15 cellular contexts compared by ENCODE assay signal in genomic region chr2:124894199-124894598, GRCh38.
A peak's percentile ranks its signal among the peaks of the same experiment; 100 is the strongest.
DNase-seq lines count a peak whose midpoint lies in the region; ATAC-seq and TF ChIP-seq lines count a peak whose summit lies in the region.
"Had no signal": no experiment of that assay in that cellular context is flagged by ENCODE, and none has a peak within 500 bp of the region (broad histone marks: within the 10 kb centered on the region; RNA-seq: fewer than 3 reads in every experiment).

No MANE protein-coding gene starts in this region.

- H3K9me3 ChIP-seq in RWPE2 (ENCODE audit: severe bottlenecking) = no peaks in the 10 kb centered on the region
- H3K9me3 ChIP-seq: BLaER1 treated with 17β-estradiol and CSF1 and Interleukin-3, amounts not matched to agents 10 nM and 100 nM had no signal

- no peaks in the 10 kb centered on the region for H3K27me3 ChIP-seq in RWPE2 (ENCODE audit: insufficient read depth, poor library complexity, severe bottlenecking)
- H3K27me3 ChIP-seq: BLaER1 treated with 17β-estradiol and CSF1 and Interleukin-3, amounts not matched to agents 10 nM and 100 nM had no signal

- no peak overlapping the region for H3K27ac ChIP-seq in RWPE2 (ENCODE audit: poor library complexity, severe bottlenecking)
- H3K27ac ChIP-seq: BLaER1 treated with 17β-estradiol and CSF1 and Interleukin-3, amounts not matched to agents 10 nM and 100 nM had no signal

- TF ChIP-seq CTCF in RWPE2 (IDR thresholded peaks at IDR 0.05; ENCODE audit: poor library complexity, severe bottlenecking) = no peak
- TF ChIP-seq CTCF in fibroblast of villous mesenchyme (IDR thresholded peaks at IDR 0.05; ENCODE audit: insufficient read depth, low read depth, low read length) = no peak

- H3K36me3 ChIP-seq in RWPE2 (ENCODE audit: low read depth) = no peaks in the 10 kb centered on the region
- H3K36me3 ChIP-seq: BLaER1 treated with 17β-estradiol and CSF1 and Interleukin-3, amounts not matched to agents 10 nM and 100 nM had no signal

- DNase-seq in EH (ENCODE audit: low read depth) (peak; percentile 39), HCEC 1CT (peak; percentile 27), RWPE2 (ENCODE audit: low spot score) (no peak), fibroblast of villous mesenchyme (ENCODE audit: low read depth) (peak; percentile 44), NCI-H524 (lab: John Stamatoyannopoulos, UW) (no peak), NCI-H2107 treated with DMSO at 0.1 percent for 48 hours (lab: John Stamatoyannopoulos, UW; ENCODE audit: unreplicated experiment) (no peak)
- DNase-seq: ACHN; CD4-positive, CD25-positive, alpha-beta regulatory T cell; DMS79; EL; GDM1; KBM-7 had no signal

- H3K4me3 ChIP-seq in RWPE2 (ENCODE audit: severe bottlenecking) = no peak overlapping the region
- H3K4me3 ChIP-seq in fibroblast of villous mesenchyme (ENCODE audit: low read depth, low read length) = no peak overlapping the region
- H3K4me3 ChIP-seq: BLaER1 treated with 17β-estradiol and CSF1 and Interleukin-3, amounts not matched to agents 10 nM and 100 nM had no signal

- ATAC-seq in RWPE2 (ENCODE audit: low read depth) = peak; percentile 65
- ATAC-seq in HG02678 (IDR thresholded peaks at IDR 0.05; ENCODE audit: unreplicated experiment) = no peak
- ATAC-seq: HCT116 had no signal

- peaks cover 5% of the 10 kb centered on the region for H3K4me1 ChIP-seq in RWPE2 (ENCODE audit: insufficient read depth, poor library complexity, severe bottlenecking)
- H3K4me1 ChIP-seq: BLaER1 treated with 17β-estradiol and CSF1 and Interleukin-3, amounts not matched to agents 10 nM and 100 nM had no signal

Comparison
In these comparisons a context has a peak if more than half of its experiments do, and no peak if none do; other contexts are left out.
1. DNase-seq: peak in EH (single experiment), HCEC 1CT (single experiment) and fibroblast of villous mesenchyme (single experiment); none in RWPE2 (single experiment), NCI-H524 (0 of 2) and NCI-H2107 treated with DMSO at 0.1 percent for 48 hours (single experiment).